ENCODE assay signal across 24 cellular contexts in the genomic region with DNA sequence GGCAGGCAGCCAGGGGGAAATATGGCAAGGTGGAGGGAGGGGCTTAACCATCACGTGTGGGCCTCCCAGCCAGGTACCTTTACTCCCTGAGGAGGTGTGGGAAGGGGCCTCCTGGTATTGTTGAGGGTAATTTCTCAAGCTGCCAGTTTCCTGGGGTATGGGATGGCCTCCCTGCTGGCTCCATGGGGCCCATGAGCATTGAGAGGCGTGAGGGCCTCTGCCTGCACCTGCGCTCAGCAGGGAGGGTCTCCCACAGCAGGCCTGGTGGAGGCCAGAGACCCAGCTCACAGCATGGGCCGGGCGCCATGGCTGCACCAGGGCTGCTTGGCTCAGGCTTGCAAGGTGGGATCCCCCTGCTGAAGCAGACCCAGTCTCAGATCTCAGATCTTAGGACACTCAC.
"Had no signal": no experiment of that assay in that cellular context is flagged by ENCODE, and none has a peak within 500 bp of the region (broad histone marks: within the 10 kb centered on the region; RNA-seq: fewer than 3 reads in every experiment).

No MANE protein-coding gene starts in this region.

- H3K27ac Mint-ChIP-seq: dendritic cell treated with granulocyte-macrophage colony-stimulating factor and Interleukin-4, amounts not matched to agents 40 ng/mL and 50 ng/mL, for 4 days; endodermal cell; nephron; stimulated activated effector memory CD8-positive, alpha-beta T cell treated with anti-CD3 and anti-CD28 coated beads, Interleukin-12 subunit alpha, Interleukin-12 subunit beta, amount 100 ng/mL, for 72 hours; type B pancreatic cell had no signal

- H3K36me3 Mint-ChIP-seq: naive thymus-derived CD4-positive, alpha-beta T cell; neural progenitor cell; stimulated activated effector memory CD8-positive, alpha-beta T cell treated with anti-CD3 and anti-CD28 coated beads, Interleukin-12 subunit alpha, Interleukin-12 subunit beta, amount 100 ng/mL, for 72 hours; type B pancreatic cell had no signal

- DNase-seq: colonic mucosa; effector CD8-positive, alpha-beta T cell; endodermal cell; foreskin keratinocyte; heart left ventricle; kidney; left lung; mesenchymal stem cell; midbrain; naive thymus-derived CD4-positive, alpha-beta T cell; nucleus accumbens; stimulated activated CD4-positive, alpha-beta T cell treated with anti-CD3 and anti-CD28 coated beads, Interleukin-12 subunit alpha, Interleukin-12 subunit beta, amount 100 ng/mL, for 4 hours; stimulated activated CD4-positive, alpha-beta T cell treated with anti-CD3 and anti-CD28 coated beads, Interleukin-1b, Interleukin-23, amount 100 ng/mL, for 48 hours; stimulated activated CD4-positive, alpha-beta T cell treated with anti-CD3 and anti-CD28 coated beads, Interleukin-4, amount 100 ng/mL, for 24 hours; stimulated activated naive CD4-positive, alpha-beta T cell treated with Interleukin-2 at 50 U/mL for 16 hours; testis; tibial artery had no signal

- H3K4me3 Mint-ChIP-seq: dendritic cell treated with granulocyte-macrophage colony-stimulating factor and Interleukin-4, amounts not matched to agents 40 ng/mL and 50 ng/mL, for 4 days; endodermal cell; naive thymus-derived CD4-positive, alpha-beta T cell; nephron; neural progenitor cell; stimulated activated effector memory CD8-positive, alpha-beta T cell treated with anti-CD3 and anti-CD28 coated beads, Interleukin-12 subunit alpha, Interleukin-12 subunit beta, amount 100 ng/mL, for 72 hours; type B pancreatic cell had no signal

- H3K4me1 Mint-ChIP-seq: nephron had no signal

- H3K9me3 Mint-ChIP-seq: dendritic cell treated with granulocyte-macrophage colony-stimulating factor and Interleukin-4, amounts not matched to agents 40 ng/mL and 50 ng/mL, for 4 days; endodermal cell; naive thymus-derived CD4-positive, alpha-beta T cell; nephron; neural progenitor cell; stimulated activated effector memory CD8-positive, alpha-beta T cell treated with anti-CD3 and anti-CD28 coated beads, Interleukin-12 subunit alpha, Interleukin-12 subunit beta, amount 100 ng/mL, for 72 hours; type B pancreatic cell had no signal

- ATAC-seq: foreskin keratinocyte; gastroesophageal sphincter; heart left ventricle; left lung; naive thymus-derived CD4-positive, alpha-beta T cell; sciatic nerve; stimulated activated effector memory CD8-positive, alpha-beta T cell treated with anti-CD3 and anti-CD28 coated beads, Interleukin-12 subunit alpha, Interleukin-12 subunit beta, amount 100 ng/mL, for 72 hours had no signal
